In genomic region chr10:110672580-110672919, GRCh38 we compare ENCODE assay signal across 8 cellular contexts.
DNase-seq lines count a peak whose midpoint lies in the region; ATAC-seq lines count a peak whose summit lies in the region.

No MANE protein-coding gene starts in this region.

- no peak for DNase-seq in activated T-cell treated with anti-CD3 and anti-CD28 coated beads, Interleukin-2, amount 50 U/mL, for 24 hours
- no peak for DNase-seq in activated T-cell treated with anti-CD3 and anti-CD28 coated beads, Interleukin-2, amount 50 U/mL, for 48 hours
- DNase-seq in central memory CD8-positive, alpha-beta T cell (ENCODE audit: low spot score in 2 of 2) = no peak
- DNase-seq in NAMALWA (ENCODE audit: low spot score) = no peak
- no peak for DNase-seq in NCI-H187 treated with DMSO at 0.1 percent for 48 hours (lab: John Stamatoyannopoulos, UW)
- no peak for DNase-seq in NCI-H1417 treated with DMSO at 0.1 percent for 48 hours (lab: John Stamatoyannopoulos, UW)

- peak; percentile 17 for ATAC-seq in HG03520 (IDR thresholded peaks at IDR 0.05; ENCODE audit: unreplicated experiment)
- peak; percentile 45 for ATAC-seq in central memory CD8-positive, alpha-beta T cell (replicated peaks; ENCODE audit: extremely low read depth, poor library complexity, severe bottlenecking)

- H3K27ac ChIP-seq in muscle layer of duodenum (ENCODE audit: low read length) = no peak overlapping the region

- no peaks in the 10 kb centered on the region for H3K9me3 Mint-ChIP-seq in activated T-cell treated with anti-CD3 and anti-CD28 coated beads, Interleukin-2, amount 50 U/mL, for 24 hours
- H3K9me3 Mint-ChIP-seq in central memory CD8-positive, alpha-beta T cell = no peaks in the 10 kb centered on the region

- peak overlapping the region; percentile 63 to 74 for H3K4me3 ChIP-seq in muscle layer of duodenum (ENCODE audit: low read depth in 1 of 2, low read length in 2 of 2)

- H3K9me3 ChIP-seq in muscle layer of duodenum (ENCODE audit: control insufficient read depth in 1 of 2, low read length in 2 of 2) = no peaks in the 10 kb centered on the region

- peaks cover 4% of the 10 kb centered on the region for H3K4me1 Mint-ChIP-seq in activated T-cell treated with anti-CD3 and anti-CD28 coated beads, Interleukin-2, amount 50 U/mL, for 24 hours (ENCODE audit: low read depth)
- peaks cover 5% of the 10 kb centered on the region for H3K4me1 Mint-ChIP-seq in central memory CD8-positive, alpha-beta T cell

- peak overlapping the region; percentile 86 for H3K4me3 Mint-ChIP-seq in activated T-cell treated with anti-CD3 and anti-CD28 coated beads, Interleukin-2, amount 50 U/mL, for 24 hours
- peak overlapping the region; percentile 89 for H3K4me3 Mint-ChIP-seq in central memory CD8-positive, alpha-beta T cell

- H3K4me1 ChIP-seq in muscle layer of duodenum (ENCODE audit: control insufficient read depth in 1 of 2, insufficient read depth in 2 of 2, low read length in 2 of 2) = no peaks in the 10 kb centered on the region

- H3K36me3 ChIP-seq in muscle layer of duodenum (ENCODE audit: control insufficient read depth in 1 of 2, insufficient read depth in 2 of 2, low read length in 2 of 2) = no peaks in the 10 kb centered on the region

- no peaks in the 10 kb centered on the region for H3K36me3 Mint-ChIP-seq in activated T-cell treated with anti-CD3 and anti-CD28 coated beads, Interleukin-2, amount 50 U/mL, for 24 hours (ENCODE audit: low read depth)
- H3K36me3 Mint-ChIP-seq in central memory CD8-positive, alpha-beta T cell (ENCODE audit: insufficient read depth) = no peaks in the 10 kb centered on the region

- no peaks in the 10 kb centered on the region for H3K27me3 ChIP-seq in muscle layer of duodenum (ENCODE audit: low read depth, low read length)

- peaks cover 11% of the 10 kb centered on the region for H3K27me3 Mint-ChIP-seq in activated T-cell treated with anti-CD3 and anti-CD28 coated beads, Interleukin-2, amount 50 U/mL, for 24 hours
- H3K27me3 Mint-ChIP-seq in central memory CD8-positive, alpha-beta T cell = peaks cover 9% of the 10 kb centered on the region

- peak overlapping the region; percentile 83 for H3K27ac Mint-ChIP-seq in activated T-cell treated with anti-CD3 and anti-CD28 coated beads, Interleukin-2, amount 50 U/mL, for 24 hours
- H3K27ac Mint-ChIP-seq in central memory CD8-positive, alpha-beta T cell (ENCODE audit: low read depth) = peak overlapping the region; percentile 89
